ENCODE assay signal across 22 cellular contexts in genomic region chr14:42277840-42278239, GRCh38.
DNase-seq lines count a peak whose midpoint lies in the region; ATAC-seq and TF ChIP-seq lines count a peak whose summit lies in the region.
"Had no signal": no experiment of that assay in that cellular context is flagged by ENCODE, and none has a peak within 500 bp of the region (broad histone marks: within the 10 kb centered on the region; RNA-seq: fewer than 3 reads in every experiment).

No MANE protein-coding gene starts in this region.

- H3K4me2 ChIP-seq in OCI-LY1 (ENCODE audit: low read length) = peak overlapping the region; percentile 50

- H3K36me3 Mint-ChIP-seq in stimulated activated naive B cell treated with anti-CD40 and anti-IgM and Interleukin-4, amounts not matched to agents 10 μg/mL and 1 μg/mL and 100 μg/mL, for 72 hours = no peaks in the 10 kb centered on the region
- H3K36me3 Mint-ChIP-seq: activated naive CD8-positive, alpha-beta T cell treated with anti-CD3 and anti-CD28 coated beads, Interleukin-2, amount 10 ng/mL, durations not matched to agents 7 days and 5 days; naive thymus-derived CD4-positive, alpha-beta T cell had no signal

- H3K9me3 Mint-ChIP-seq in stimulated activated naive B cell treated with anti-CD40 and anti-IgM and Interleukin-4, amounts not matched to agents 10 μg/mL and 1 μg/mL and 100 μg/mL, for 72 hours = peaks cover 4% of the 10 kb centered on the region in 2 donors

- H3K4me3 Mint-ChIP-seq in stimulated activated naive B cell treated with anti-CD40 and anti-IgM and Interleukin-4, amounts not matched to agents 10 μg/mL and 1 μg/mL and 100 μg/mL, for 72 hours = no peak overlapping the region
- H3K4me3 Mint-ChIP-seq: activated naive CD8-positive, alpha-beta T cell treated with anti-CD3 and anti-CD28 coated beads, Interleukin-2, amount 10 ng/mL, durations not matched to agents 7 days and 5 days; naive thymus-derived CD4-positive, alpha-beta T cell; T-helper 2 cell treated with Interferon-gamma antibody and Interleukin-4, amounts not matched to agents 5 μg/mL and 100 μg/mL, for 36 hours had no signal

- H4K20me1 ChIP-seq in OCI-LY1 (ENCODE audit: insufficient read depth, low read length) = no peaks in the 10 kb centered on the region

- H3K79me2 ChIP-seq in OCI-LY1 (ENCODE audit: insufficient read depth, low read length) = no peaks in the 10 kb centered on the region

- no peaks in the 10 kb centered on the region for H3K27me3 ChIP-seq in OCI-LY1 (ENCODE audit: insufficient read depth, low read length)
- H3K27me3 ChIP-seq: breast epithelium, foreskin keratinocyte, SJCRH30 had no signal

- no peaks in the 10 kb centered on the region for H3K36me3 ChIP-seq in OCI-LY1 (ENCODE audit: insufficient read depth, low read length)
- H3K36me3 ChIP-seq: breast epithelium, SJCRH30 had no signal

- H3K9me2 ChIP-seq in OCI-LY1 (ENCODE audit: low read depth, low read length) = no peaks in the 10 kb centered on the region

- peaks cover 2% of the 10 kb centered on the region; the same call in 1 of the 2 replicates for H3K9me3 ChIP-seq in OCI-LY1 (ENCODE audit: low read length)
- H3K9me3 ChIP-seq: SJCRH30 had no signal

- H3K4me1 ChIP-seq in OCI-LY1 (ENCODE audit: insufficient read depth, low read length, severe bottlenecking) = peaks cover 17% of the 10 kb centered on the region
- H3K4me1 ChIP-seq: breast epithelium, foreskin keratinocyte had no signal

- peak; percentile 50 for ATAC-seq in GM18870 (IDR thresholded peaks at IDR 0.05; ENCODE audit: unreplicated experiment)
- peak; percentile 71 for ATAC-seq in HG03175 (IDR thresholded peaks at IDR 0.05; ENCODE audit: unreplicated experiment)
- no peak for ATAC-seq in HG03439 (IDR thresholded peaks at IDR 0.05; ENCODE audit: unreplicated experiment)
- no peak for ATAC-seq in stimulated activated naive B cell treated with anti-CD40 and anti-IgM and Interleukin-4, amounts not matched to agents 10 μg/mL and 1 μg/mL and 100 μg/mL, for 72 hours (replicated peaks)
- ATAC-seq: foreskin keratinocyte; naive thymus-derived CD4-positive, alpha-beta T cell had no signal

- TF ChIP-seq CTCF in C4-2B (conservative IDR thresholded peaks at IDR 0.05) (peak; percentile 27), OCI-LY1 (IDR thresholded peaks at IDR 0.05; ENCODE audit: low read length) (peak; percentile 24; the same call in 1 of the 2 replicates)

- no peaks in the 10 kb centered on the region for H3F3A ChIP-seq in OCI-LY1 (ENCODE audit: insufficient read depth, low read length)

- no peaks in the 10 kb centered on the region for H3K4me1 Mint-ChIP-seq in stimulated activated naive B cell treated with anti-CD40 and anti-IgM and Interleukin-4, amounts not matched to agents 10 μg/mL and 1 μg/mL and 100 μg/mL, for 72 hours
- H3K4me1 Mint-ChIP-seq: activated naive CD8-positive, alpha-beta T cell treated with anti-CD3 and anti-CD28 coated beads, Interleukin-2, amount 10 ng/mL, durations not matched to agents 7 days and 5 days; naive thymus-derived CD4-positive, alpha-beta T cell had no signal

- peak overlapping the region; percentile 99 for H2AFZ ChIP-seq in OCI-LY1 (ENCODE audit: low read length)

- peak overlapping the region; percentile 18 for H3K4me3 ChIP-seq in OCI-LY1 (ENCODE audit: low read depth, low read length, poor library complexity, severe bottlenecking)
- H3K4me3 ChIP-seq: breast epithelium, SJCRH30 had no signal

- no peaks in the 10 kb centered on the region for H3K27me3 Mint-ChIP-seq in stimulated activated naive B cell treated with anti-CD40 and anti-IgM and Interleukin-4, amounts not matched to agents 10 μg/mL and 1 μg/mL and 100 μg/mL, for 72 hours
- H3K27me3 Mint-ChIP-seq: activated naive CD8-positive, alpha-beta T cell treated with anti-CD3 and anti-CD28 coated beads, Interleukin-2, amount 10 ng/mL, durations not matched to agents 7 days and 5 days; naive thymus-derived CD4-positive, alpha-beta T cell had no signal

- H3K9ac ChIP-seq in OCI-LY1 (ENCODE audit: low read length) = peak overlapping the region; percentile 30

- H3K27ac ChIP-seq in C4-2B (no peak overlapping the region), OCI-LY1 (ENCODE audit: low read depth, low read length, poor library complexity, severe bottlenecking) (peak overlapping the region; percentile 31)
- H3K27ac ChIP-seq: breast epithelium, epithelial cell of prostate, foreskin keratinocyte, SJCRH30 had no signal

- no peak overlapping the region for H3K27ac Mint-ChIP-seq in stimulated activated naive B cell treated with anti-CD40 and anti-IgM and Interleukin-4, amounts not matched to agents 10 μg/mL and 1 μg/mL and 100 μg/mL, for 72 hours
- H3K27ac Mint-ChIP-seq: activated naive CD8-positive, alpha-beta T cell treated with anti-CD3 and anti-CD28 coated beads, Interleukin-2, amount 10 ng/mL, durations not matched to agents 7 days and 5 days; naive thymus-derived CD4-positive, alpha-beta T cell; T-helper 2 cell treated with Interferon-gamma antibody and Interleukin-4, amounts not matched to agents 5 μg/mL and 100 μg/mL, for 36 hours had no signal

- DNase-seq in NCI-H446 treated with DMSO at 0.1 percent for 48 hours (lab: John Stamatoyannopoulos, UW) (no peak), RPMI8226 (no peak)
- no peak for DNase-seq in stimulated activated naive B cell treated with anti-CD40 and anti-IgM and Interleukin-4, amounts not matched to agents 10 μg/mL and 1 μg/mL and 100 μg/mL, for 72 hours
- DNase-seq: activated CD8-positive, alpha-beta memory T cell treated with anti-CD3 and anti-CD28 coated beads for 24 hours; activated naive CD8-positive, alpha-beta T cell treated with anti-CD3 and anti-CD28 coated beads, Interleukin-2, amount 10 ng/mL, durations not matched to agents 7 days and 5 days; dermis blood vessel endothelial cell; foreskin keratinocyte; GOT3; hippocampal formation; naive thymus-derived CD4-positive, alpha-beta T cell; NCI-H187 treated with DMSO at 0.1 percent for 48 hours; posterior cingulate gyrus; SJCRH30; stimulated activated CD4-positive, alpha-beta T cell treated with anti-CD3 and anti-CD28 coated beads, Interleukin-1b, Interleukin-23, amount 100 ng/mL, for 48 hours had no signal

Comparison
In these comparisons a context has a peak if more than half of its experiments do, and no peak if none do; other contexts are left out.
1. ATAC-seq: peak in GM18870 (single experiment) and HG03175 (single experiment); none in HG03439 (single experiment) and stimulated activated naive B cell treated with anti-CD40 and anti-IgM and Interleukin-4, amounts not matched to agents 10 μg/mL and 1 μg/mL and 100 μg/mL, for 72 hours (0 of 2).